ENCODE assay signal across 14 cellular contexts in genomic region chr17:56009795-56010715, GRCh38.
A peak's percentile ranks its signal among the peaks of the same experiment; 100 is the strongest.
DNase-seq lines count a peak whose midpoint lies in the region; ATAC-seq and TF ChIP-seq lines count a peak whose summit lies in the region.
"Had no signal": no experiment of that assay in that cellular context is flagged by ENCODE, and none has a peak within 500 bp of the region (broad histone marks: within the 10 kb centered on the region; RNA-seq: fewer than 3 reads in every experiment).

No MANE protein-coding gene starts in this region.

- H4K20me1 ChIP-seq in PC-3 (ENCODE audit: low read length): no peaks in the 10 kb centered on the region
- H4K20me1 ChIP-seq: BLaER1 had no signal

- POLR2A ChIA-PET in PC-3 (lab: Charles Lee; ENCODE audit: unreplicated experiment): no interaction called here

- H3K9ac ChIP-seq in NT2/D1 (ENCODE audit: insufficient read length, low read depth) (no peak overlapping the region), PC-3 (ENCODE audit: low read length) (no peak overlapping the region)
- H3K9ac ChIP-seq: BLaER1 had no signal

- no peak for TF ChIP-seq CTCF in PC-3 (conservative IDR thresholded peaks at IDR 0.05; ENCODE audit: low read depth, low read length)

- H3K36me3 ChIP-seq in NT2/D1 (ENCODE audit: insufficient read depth, insufficient read length, low read length): no peaks in the 10 kb centered on the region
- no peaks in the 10 kb centered on the region for H3K36me3 ChIP-seq in PC-3 (ENCODE audit: low read depth, low read length)
- H3K36me3 ChIP-seq: BLaER1 had no signal

- H3K79me2 ChIP-seq in PC-3 (ENCODE audit: low read length): no peaks in the 10 kb centered on the region

- H3K9me3 ChIP-seq in NT2/D1 (ENCODE audit: insufficient read depth, low read length) (peaks cover 7% of the 10 kb centered on the region; the same call in 1 of the 2 replicates), PC-3 (ENCODE audit: low read length) (no peaks in the 10 kb centered on the region)
- H3K9me3 ChIP-seq: BLaER1 had no signal

- no peaks in the 10 kb centered on the region for H3K4me1 ChIP-seq in NT2/D1 (ENCODE audit: insufficient read depth, insufficient read length)
- H3K4me1 ChIP-seq in PC-3 (ENCODE audit: insufficient read depth, low read length): no peaks in the 10 kb centered on the region
- H3K4me1 ChIP-seq: BLaER1 had no signal

- intact Hi-C loops in PC-3 (cut with micrococcal nuclease): no loop called here

- CTCF ChIA-PET in PC-3 (lab: Charles Lee): no interaction called here

- no peaks in the 10 kb centered on the region for H3F3A ChIP-seq in PC-3 (ENCODE audit: low read length, unreplicated experiment)

- ATAC-seq in HG03135 (IDR thresholded peaks at IDR 0.05; ENCODE audit: unreplicated experiment) (no peak), PC-3 (no peak)
- ATAC-seq: HepG2 had no signal

- H3K27ac ChIP-seq in PC-3 (ENCODE audit: low read length): no peak overlapping the region
- H3K27ac ChIP-seq: BLaER1, VCaP had no signal

- no peak overlapping the region for H3K4me2 ChIP-seq in PC-3 (ENCODE audit: low read length)
- H3K4me2 ChIP-seq: BLaER1 had no signal

- H3K4me3 ChIP-seq in NT2/D1 (ENCODE audit: insufficient read length, low read depth) (no peak overlapping the region), PC-3 (ENCODE audit: low read length) (no peak overlapping the region)
- H3K4me3 ChIP-seq: BLaER1 had no signal

- H3K27me3 ChIP-seq in NT2/D1 (ENCODE audit: insufficient read depth, insufficient read length) (no peaks in the 10 kb centered on the region), PC-3 (ENCODE audit: low read length) (no peaks in the 10 kb centered on the region)
- H3K27me3 ChIP-seq: BLaER1 had no signal

- no peak overlapping the region for H2AFZ ChIP-seq in PC-3 (ENCODE audit: low read length)

- DNase-seq in DMS 273 (lab: John Stamatoyannopoulos, UW; ENCODE audit: unreplicated experiment) (peak; percentile 76), HCEC 1CT (peak; percentile 43), NT2/D1 (ENCODE audit: low read depth, low spot score) (peak; percentile 2), left kidney (ENCODE audit: low read depth, low spot score) (peak; percentile 93), PC-3 (no peak), nucleus accumbens (lab: John Stamatoyannopoulos, UW) (no peak), NCI-H2081 treated with DMSO at 0.1 percent for 48 hours (lab: John Stamatoyannopoulos, UW) (no peak)
- DNase-seq: activated naive CD8-positive, alpha-beta T cell treated with anti-CD3 and anti-CD28 coated beads, Interleukin-2, amount 10 ng/mL, durations not matched to agents 7 days and 5 days; GDM1; NCI-H1694 had no signal

- no peaks in the 10 kb centered on the region for H3K9me2 ChIP-seq in PC-3 (replicated peaks; ENCODE audit: low read length)

- BruUV-seq in PC-3 (replicated peaks; lab: Mats Ljungman, UMichigan): no TSS peak

Comparison
In these comparisons a context has a peak if more than half of its experiments do, and no peak if none do; other contexts are left out.
1. DNase-seq: peak in DMS 273 (single experiment), HCEC 1CT (single experiment), NT2/D1 (single experiment) and left kidney (single experiment); none in PC-3 (single experiment), nucleus accumbens (0 of 56) and NCI-H2081 treated with DMSO at 0.1 percent for 48 hours (single experiment).